ENCODE assay signal across 19 cellular contexts in genomic region chr14:24612186-24612585, GRCh38. TPM values are rescaled to one million over a fixed set of nuclear protein-coding genes. Genes with fewer than 3 reads are reported as not detected.
A peak's percentile ranks its signal among the peaks of the same experiment; 100 is the strongest.
DNase-seq lines count a peak whose midpoint lies in the region; ATAC-seq, FAIRE-seq and TF ChIP-seq lines count a peak whose summit lies in the region.
"Had no signal": no experiment of that assay in that cellular context is flagged by ENCODE, and none has a peak within 500 bp of the region (broad histone marks: within the 10 kb centered on the region; RNA-seq: fewer than 3 reads in every experiment).

No MANE protein-coding gene starts in this region.

- no peak for ATAC-seq in left colon
- no peak for ATAC-seq in HG03039 (IDR thresholded peaks at IDR 0.05; ENCODE audit: unreplicated experiment)
- ATAC-seq: left ventricle myocardium superior, pancreas had no signal

- intact Hi-C loops in dendritic cell treated with granulocyte-macrophage colony-stimulating factor and Interleukin-4, amounts not matched to agents 40 ng/mL and 50 ng/mL, for 4 days (cut with micrococcal nuclease), result no loop called here
- intact Hi-C loops in left colon (cut with DNase I, micrococcal nuclease), result no loop called here

- DNase-seq in NCI-H1092 treated with DMSO at 0.1 percent for 48 hours (lab: John Stamatoyannopoulos, UW), result peak; percentile 7
- DNase-seq in NCI-H1092 (lab: John Stamatoyannopoulos, UW), result no peak
- DNase-seq in GM12891 (ENCODE audit: insufficient read length, low spot score), result no peak
- peak; percentile 13 for DNase-seq in NCI-H510A (lab: John Stamatoyannopoulos, UW)
- no peak for DNase-seq in stimulated activated CD4-positive, alpha-beta T cell treated with anti-CD3 and anti-CD28 coated beads, Interleukin-4, amount 100 ng/mL, for 1 hour
- DNase-seq in left colon, result no peak
- DNase-seq: activated CD4-positive, alpha-beta T cell treated with anti-CD3 and anti-CD28 coated beads, Interleukin-2, amount 50 U/mL, for 1 hour; CD4-positive, CD25-positive, alpha-beta regulatory T cell; cerebellar nuclear complex; foreskin fibroblast; Kasumi-1; left ventricle myocardium superior; pancreas; stimulated activated CD4-positive, alpha-beta T cell treated with anti-CD3 and anti-CD28 coated beads, Interleukin-4, amount 100 ng/mL, for 4 hours; trophoblast cell had no signal

- H3K4me3 Mint-ChIP-seq in dendritic cell treated with granulocyte-macrophage colony-stimulating factor and Interleukin-4, amounts not matched to agents 40 ng/mL and 50 ng/mL, for 4 days, result no peak overlapping the region
- H3K4me3 Mint-ChIP-seq: activated T-helper 1 cell treated with anti-CD3 and anti-CD28 coated beads, Interleukin-12 subunit alpha, Interleukin-12 subunit beta, Interleukin-2, Interleukin-4 antibody, amounts not matched to agents 30 ng/mL and 10 ng/mL and 1 ng/mL, durations not matched to agents 14 hours and 24 hours and 36 hours; CD4-positive, CD25-positive, alpha-beta regulatory T cell had no signal

- no peak for TF ChIP-seq POLR2A in GM12891 (IDR thresholded peaks at IDR 0.05; ENCODE audit: low read depth, low read length)

- FAIRE-seq in GM12891 (lab: Jason Lieb, UNC), result peak; percentile 77
- FAIRE-seq: endometrium, pancreas had no signal

- no peaks in the 10 kb centered on the region for H3K36me3 Mint-ChIP-seq in dendritic cell treated with granulocyte-macrophage colony-stimulating factor and Interleukin-4, amounts not matched to agents 40 ng/mL and 50 ng/mL, for 4 days (ENCODE audit: low read depth)
- H3K36me3 Mint-ChIP-seq: CD4-positive, CD25-positive, alpha-beta regulatory T cell had no signal

- H3K4me1 Mint-ChIP-seq in dendritic cell treated with granulocyte-macrophage colony-stimulating factor and Interleukin-4, amounts not matched to agents 40 ng/mL and 50 ng/mL, for 4 days (ENCODE audit: low read depth), result peaks cover 39% of the 10 kb centered on the region
- H3K4me1 Mint-ChIP-seq: CD4-positive, CD25-positive, alpha-beta regulatory T cell had no signal

- peak overlapping the region; percentile 21 for H3K27ac Mint-ChIP-seq in dendritic cell treated with granulocyte-macrophage colony-stimulating factor and Interleukin-4, amounts not matched to agents 40 ng/mL and 50 ng/mL, for 4 days
- H3K27ac Mint-ChIP-seq: CD4-positive, CD25-positive, alpha-beta regulatory T cell had no signal

- no peaks in the 10 kb centered on the region for H3K27me3 Mint-ChIP-seq in dendritic cell treated with granulocyte-macrophage colony-stimulating factor and Interleukin-4, amounts not matched to agents 40 ng/mL and 50 ng/mL, for 4 days

- H3K9me3 Mint-ChIP-seq in dendritic cell treated with granulocyte-macrophage colony-stimulating factor and Interleukin-4, amounts not matched to agents 40 ng/mL and 50 ng/mL, for 4 days, result peaks cover 10% of the 10 kb centered on the region

TF ChIP-seq in GM12891, 5 proteins besides CTCF, POLR2A, EP300 and RAD21:
- TF ChIP-seq POLR2AphosphoS5 (IDR thresholded peaks at IDR 0.05; ENCODE audit: low read depth, low read length) (no peak), TAF1 (IDR thresholded peaks at IDR 0.05; ENCODE audit: low read depth, low read length) (no peak), POU2F2 (IDR thresholded peaks at IDR 0.05; ENCODE audit: low read depth, low read length) (no peak), PAX5 (IDR thresholded peaks at IDR 0.05; ENCODE audit: insufficient read depth, low read length, severe bottlenecking) (no peak), SPI1 (IDR thresholded peaks at IDR 0.05; ENCODE audit: low read depth, low read length) (no peak)

RNA-seq across cellular contexts. Expression of gene GZMH, which starts 2.7 kb away (rescaled TPM):
- polyA plus RNA-seq in GM12891 (2012; ENCODE audit: low read depth, missing spikeins), result 0.18 TPM
- total RNA-seq in left colon, result not detected

RNA-seq across cellular contexts. Expression of gene GZMB, which starts 21.8 kb away (rescaled TPM):
- 0.56 TPM for polyA plus RNA-seq in GM12891 (2012; ENCODE audit: low read depth, missing spikeins)
- 1 to 10 TPM; 1.3 to 4.2 TPM for total RNA-seq in left colon
- total RNA-seq: CD4-positive, CD25-positive, alpha-beta regulatory T cell had no signal
- polyA plus RNA-seq: pancreas had no signal

RNA-seq across cellular contexts. Expression of gene CTSG, which starts 36.1 kb away (rescaled TPM):
- polyA plus RNA-seq in GM12891 (2012; ENCODE audit: low read depth, missing spikeins), result not detected
- 10 to 100 TPM in 1 of 2 donors, 1 to 10 TPM in 1; 1.3 to 10.7 TPM for total RNA-seq in left colon
- total RNA-seq: activated T-helper 1 cell treated with anti-CD3 and anti-CD28 coated beads, Interleukin-12 subunit alpha, Interleukin-12 subunit beta, Interleukin-2, Interleukin-4 antibody, amounts not matched to agents 30 ng/mL and 10 ng/mL and 1 ng/mL, durations not matched to agents 14 hours and 24 hours and 36 hours; CD4-positive, CD25-positive, alpha-beta regulatory T cell had no signal
- polyA plus RNA-seq: CD4-positive, CD25-positive, alpha-beta regulatory T cell had no signal

Comparison
In these comparisons a context has a peak if more than half of its experiments do, and no peak if none do; other contexts are left out.
1. DNase-seq: peak in NCI-H1092 treated with DMSO at 0.1 percent for 48 hours (single experiment) and NCI-H510A (single experiment); none in NCI-H1092 (single experiment), GM12891 (single experiment), stimulated activated CD4-positive, alpha-beta T cell treated with anti-CD3 and anti-CD28 coated beads, Interleukin-4, amount 100 ng/mL, for 1 hour (single experiment) and left colon (0 of 2).